Comparison of ENCODE assay signal across 8 cellular contexts in genomic region chr2:163345795-163346573, GRCh38.
DNase-seq lines count a peak whose midpoint lies in the region; ATAC-seq and TF ChIP-seq lines count a peak whose summit lies in the region.

No MANE protein-coding gene starts in this region.

- CTCF ChIA-PET in activated CD8-positive, alpha-beta T cell treated with anti-CD3 and anti-CD28 coated beads for 36 hours (lab: Charles Lee), result interaction anchor here (0.6 to 1.5 kb wide), 7 partner anchors 18 to 719 kb away, joined by 3 to 5 read pairs (median 3); no protein-coding TSS in a partner anchor
- CTCF ChIA-PET in activated CD8-positive, alpha-beta T cell treated with anti-CD3 and anti-CD28 coated beads, Interleukin-2, amount 10 ng/mL, durations not matched to agents 7 days and 5 days (lab: Charles Lee), result interaction anchor here (0.6 to 0.7 kb wide), 4 partner anchors 11 to 715 kb away, joined by 3 to 4 read pairs (median 4); no protein-coding TSS in a partner anchor

- H3K4me1 Mint-ChIP-seq in activated CD8-positive, alpha-beta T cell treated with anti-CD3 and anti-CD28 coated beads for 36 hours (ENCODE audit: low read depth), result no peaks in the 10 kb centered on the region
- no peaks in the 10 kb centered on the region for H3K4me1 Mint-ChIP-seq in activated CD8-positive, alpha-beta T cell treated with anti-CD3 and anti-CD28 coated beads, Interleukin-2, amount 10 ng/mL, durations not matched to agents 7 days and 5 days (ENCODE audit: low read depth)
- no peaks in the 10 kb centered on the region for H3K4me1 Mint-ChIP-seq in activated naive CD8-positive, alpha-beta T cell treated with anti-CD3 and anti-CD28 coated beads for 36 hours

- H3K4me2 ChIP-seq in MM.1S (ENCODE audit: low read depth, low read length), result peak overlapping the region; percentile 26; the same call in 1 of the 2 replicates

- H3F3A ChIP-seq in MM.1S (ENCODE audit: insufficient read depth, low read length), result no peaks in the 10 kb centered on the region

- peaks cover 2% of the 10 kb centered on the region for H3K9me3 Mint-ChIP-seq in activated CD8-positive, alpha-beta T cell treated with anti-CD3 and anti-CD28 coated beads for 36 hours
- no peaks in the 10 kb centered on the region for H3K9me3 Mint-ChIP-seq in activated CD8-positive, alpha-beta T cell treated with anti-CD3 and anti-CD28 coated beads, Interleukin-2, amount 10 ng/mL, durations not matched to agents 7 days and 5 days (ENCODE audit: insufficient read depth)
- H3K9me3 Mint-ChIP-seq in activated naive CD8-positive, alpha-beta T cell treated with anti-CD3 and anti-CD28 coated beads for 36 hours, result no peaks in the 10 kb centered on the region

- no peaks in the 10 kb centered on the region for H3K9me2 ChIP-seq in MM.1S (replicated peaks; ENCODE audit: insufficient read depth, low read length)

- H3K27me3 Mint-ChIP-seq in activated CD8-positive, alpha-beta T cell treated with anti-CD3 and anti-CD28 coated beads for 36 hours, result peaks cover 8% of the 10 kb centered on the region
- H3K27me3 Mint-ChIP-seq in activated CD8-positive, alpha-beta T cell treated with anti-CD3 and anti-CD28 coated beads, Interleukin-2, amount 10 ng/mL, durations not matched to agents 7 days and 5 days (ENCODE audit: low read depth), result peaks cover 6% of the 10 kb centered on the region
- peaks cover 13% of the 10 kb centered on the region for H3K27me3 Mint-ChIP-seq in activated naive CD8-positive, alpha-beta T cell treated with anti-CD3 and anti-CD28 coated beads for 36 hours

- H3K4me1 ChIP-seq in MM.1S (ENCODE audit: low read length), result no peaks in the 10 kb centered on the region

- H2AFZ ChIP-seq in MM.1S (ENCODE audit: low read length), result 0 out of 2 replicates have a peak overlapping the region, but pooled peaks have one; percentile 51

- ATAC-seq in activated CD8-positive, alpha-beta T cell treated with anti-CD3 and anti-CD28 coated beads for 36 hours, result no peak
- ATAC-seq in activated CD8-positive, alpha-beta T cell treated with anti-CD3 and anti-CD28 coated beads, Interleukin-2, amount 10 ng/mL, durations not matched to agents 7 days and 5 days, result no peak

- POLR2A ChIA-PET in activated CD8-positive, alpha-beta T cell treated with anti-CD3 and anti-CD28 coated beads for 36 hours (lab: Charles Lee), result interaction anchor here (0.6 kb wide), 1 partner anchor 16 kb away, joined by 3 read pairs; no protein-coding TSS in a partner anchor
- POLR2A ChIA-PET in activated CD8-positive, alpha-beta T cell treated with anti-CD3 and anti-CD28 coated beads, Interleukin-2, amount 10 ng/mL, durations not matched to agents 7 days and 5 days (lab: Charles Lee), result no interaction called here

- intact Hi-C loops in activated CD8-positive, alpha-beta T cell treated with anti-CD3 and anti-CD28 coated beads for 36 hours (cut with micrococcal nuclease), result no loop called here

- H3K9ac ChIP-seq in MM.1S (ENCODE audit: low read length), result no peak overlapping the region

- H3K27ac ChIP-seq in MM.1S (ENCODE audit: low read length), result no peak overlapping the region

- H3K4me3 ChIP-seq in HFF-Myc (replicated peaks; ENCODE audit: low read depth, low read length) (no peak overlapping the region), MM.1S (ENCODE audit: low read length) (no peak overlapping the region), fibroblast of mammary gland (ENCODE audit: control insufficient read depth, low read depth, low read length) (no peak overlapping the region)

- no peaks in the 10 kb centered on the region for H3K79me2 ChIP-seq in MM.1S (ENCODE audit: low read length)

- H3K36me3 ChIP-seq in MM.1S (replicated peaks; ENCODE audit: insufficient read depth, low read length), result no peaks in the 10 kb centered on the region

- DNase-seq in activated CD8-positive, alpha-beta T cell treated with anti-CD3 and anti-CD28 coated beads for 36 hours, result no peak
- DNase-seq in activated CD8-positive, alpha-beta T cell treated with anti-CD3 and anti-CD28 coated beads, Interleukin-2, amount 10 ng/mL, durations not matched to agents 7 days and 5 days, result no peak
- DNase-seq in HFF-Myc (ENCODE audit: extremely low read depth, low read depth), result no peak
- peak; percentile 80 for DNase-seq in MM.1S
- peak; percentile 53 to 58 for DNase-seq in SHP77 (lab: John Stamatoyannopoulos, UW)
- peak; percentile 56 for DNase-seq in fibroblast of mammary gland (ENCODE audit: low read depth)
- DNase-seq in pulmonary artery endothelial cell (ENCODE audit: low read depth, low spot score), result peak; percentile 20
- no peak for DNase-seq in activated naive CD8-positive, alpha-beta T cell treated with anti-CD3 and anti-CD28 coated beads for 36 hours

- no peaks in the 10 kb centered on the region for H4K20me1 ChIP-seq in MM.1S (ENCODE audit: insufficient read depth, low read length)

- H3K27me3 ChIP-seq in MM.1S (replicated peaks; ENCODE audit: insufficient read depth, low read length), result no peaks in the 10 kb centered on the region

- H3K36me3 Mint-ChIP-seq in activated CD8-positive, alpha-beta T cell treated with anti-CD3 and anti-CD28 coated beads for 36 hours (ENCODE audit: low read depth), result no peaks in the 10 kb centered on the region
- H3K36me3 Mint-ChIP-seq in activated CD8-positive, alpha-beta T cell treated with anti-CD3 and anti-CD28 coated beads, Interleukin-2, amount 10 ng/mL, durations not matched to agents 7 days and 5 days (ENCODE audit: low read depth), result no peaks in the 10 kb centered on the region
- H3K36me3 Mint-ChIP-seq in activated naive CD8-positive, alpha-beta T cell treated with anti-CD3 and anti-CD28 coated beads for 36 hours, result no peaks in the 10 kb centered on the region

- no peaks in the 10 kb centered on the region for H3K9me3 ChIP-seq in MM.1S (replicated peaks; ENCODE audit: insufficient read depth, low read length)

- no peak overlapping the region for H3K4me3 Mint-ChIP-seq in activated CD8-positive, alpha-beta T cell treated with anti-CD3 and anti-CD28 coated beads for 36 hours
- H3K4me3 Mint-ChIP-seq in activated CD8-positive, alpha-beta T cell treated with anti-CD3 and anti-CD28 coated beads, Interleukin-2, amount 10 ng/mL, durations not matched to agents 7 days and 5 days, result no peak overlapping the region
- no peak overlapping the region for H3K4me3 Mint-ChIP-seq in activated naive CD8-positive, alpha-beta T cell treated with anti-CD3 and anti-CD28 coated beads for 36 hours

- peak; percentile 44 for TF ChIP-seq CTCF in activated CD8-positive, alpha-beta T cell treated with anti-CD3 and anti-CD28 coated beads for 36 hours (IDR thresholded peaks at IDR 0.05)
- TF ChIP-seq CTCF in HFF-Myc (IDR thresholded peaks at IDR 0.05; ENCODE audit: low read depth, low read length, missing control alignments) (peak; percentile 58), MM.1S (IDR thresholded peaks at IDR 0.05; ENCODE audit: low read length) (peak; percentile 70), fibroblast of mammary gland (conservative IDR thresholded peaks at IDR 0.05; ENCODE audit: control insufficient read depth, insufficient read depth, low read depth, low read length) (peak; percentile 75)

- no peak overlapping the region for H3K27ac Mint-ChIP-seq in activated CD8-positive, alpha-beta T cell treated with anti-CD3 and anti-CD28 coated beads for 36 hours
- H3K27ac Mint-ChIP-seq in activated CD8-positive, alpha-beta T cell treated with anti-CD3 and anti-CD28 coated beads, Interleukin-2, amount 10 ng/mL, durations not matched to agents 7 days and 5 days, result no peak overlapping the region
- H3K27ac Mint-ChIP-seq in activated naive CD8-positive, alpha-beta T cell treated with anti-CD3 and anti-CD28 coated beads for 36 hours, result no peak overlapping the region

Comparison
In these comparisons a context has a peak if more than half of its experiments do, and no peak if none do; other contexts are left out.
1. DNase-seq: peak in MM.1S (single experiment), SHP77 (2 of 2), fibroblast of mammary gland (single experiment) and pulmonary artery endothelial cell (single experiment); none in activated CD8-positive, alpha-beta T cell treated with anti-CD3 and anti-CD28 coated beads for 36 hours (single experiment), activated CD8-positive, alpha-beta T cell treated with anti-CD3 and anti-CD28 coated beads, Interleukin-2, amount 10 ng/mL, durations not matched to agents 7 days and 5 days (single experiment), HFF-Myc (single experiment) and activated naive CD8-positive, alpha-beta T cell treated with anti-CD3 and anti-CD28 coated beads for 36 hours (single experiment).
2. Peak in every context shown above with its lines, with median percentiles within 50 percentile points of each other: CTCF ChIP-seq.